ENCODE assay signal across 31 cellular contexts in the genomic region with DNA sequence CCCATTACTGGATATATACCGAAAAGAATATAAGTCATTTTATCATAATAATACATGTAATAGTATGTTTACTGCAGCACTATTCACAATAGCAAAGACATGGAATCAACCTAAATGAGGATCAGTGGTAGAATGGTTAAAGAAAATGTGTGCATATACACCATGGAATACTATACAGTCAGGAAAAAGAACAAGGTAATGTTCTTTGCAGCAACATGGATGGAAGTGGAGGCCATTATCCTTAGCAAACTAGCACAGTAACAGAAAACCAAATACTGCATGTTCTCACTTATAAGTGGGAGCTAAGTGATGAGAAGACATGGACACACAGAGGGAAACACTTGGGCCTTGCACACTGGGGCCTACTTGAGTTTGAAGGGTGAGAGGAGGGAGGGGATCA.
"Had no signal": no experiment of that assay in that cellular context is flagged by ENCODE, and none has a peak within 500 bp of the region (broad histone marks: within the 10 kb centered on the region; RNA-seq: fewer than 3 reads in every experiment).

No MANE protein-coding gene starts in this region.

- H3K36me3 ChIP-seq: adrenal gland, ascending aorta, brain microvascular endothelial cell, breast epithelium, cardiac muscle cell had no signal

- FAIRE-seq: bronchial epithelial cell had no signal

- H3K4me3 ChIP-seq: adrenal gland, ascending aorta, body of pancreas, breast epithelium, cardiac muscle cell had no signal

- ATAC-seq: activated naive CD4-positive, alpha-beta T cell treated with anti-CD3 and anti-CD28 coated beads, Interleukin-2, amount 50 U/mL, for 72 hours; activated naive CD8-positive, alpha-beta T cell treated with anti-CD3 and anti-CD28 coated beads, Interleukin-2, amount 50 U/mL, for 24 hours; activated T-cell treated with anti-CD3 and anti-CD28 coated beads, Interleukin-2, amount 50 U/mL, for 4 hours; activated T-cell treated with anti-CD3 and anti-CD28 coated beads, Interleukin-2, amount 50 U/mL, for 72 hours; activated T-helper 17 cell treated with anti-CD3 and anti-CD28 coated beads, Interleukin-2, amount 50 U/mL, for 72 hours; body of pancreas had no signal

- H3K4me1 ChIP-seq: adrenal gland, ascending aorta, body of pancreas, breast epithelium had no signal

- H3K27ac ChIP-seq: adrenal gland, ascending aorta, body of pancreas, brain microvascular endothelial cell, breast epithelium, cardiac muscle cell had no signal

- H3K27me3 ChIP-seq: adrenal gland, ascending aorta, body of pancreas, brain microvascular endothelial cell, breast epithelium, cardiac muscle cell had no signal

- H3K9me3 ChIP-seq: adrenal gland, ascending aorta, body of pancreas had no signal

- DNase-seq: activated effector memory CD4-positive, alpha-beta T cell treated with anti-CD3 and anti-CD28 coated beads, Interleukin-2, amount 50 U/mL, for 16 hours; activated effector memory CD4-positive, alpha-beta T cell treated with Interleukin-2 at 50 U/mL for 16 hours; activated gamma-delta T cell; activated gamma-delta T cell treated with Interleukin-2 at 50 U/mL for 16 hours; activated naive CD4-positive, alpha-beta T cell; activated naive CD4-positive, alpha-beta T cell treated with anti-CD3 and anti-CD28 coated beads for 36 hours; activated naive CD4-positive, alpha-beta T cell treated with anti-CD3 and anti-CD28 coated beads, Interleukin-2, amount 10 ng/mL, durations not matched to agents 7 days and 5 days; activated naive CD4-positive, alpha-beta T cell treated with anti-CD3 and anti-CD28 coated beads, Interleukin-2, amount 50 U/mL, for 16 hours; activated naive CD4-positive, alpha-beta T cell treated with Interleukin-2 at 50 U/mL for 16 hours; activated naive CD8-positive, alpha-beta T cell treated with anti-CD3 and anti-CD28 coated beads for 36 hours; activated naive CD8-positive, alpha-beta T cell treated with anti-CD3 and anti-CD28 coated beads, Interleukin-2, amount 10 ng/mL, durations not matched to agents 7 days and 5 days; activated naive CD8-positive, alpha-beta T cell treated with anti-CD3 and anti-CD28 coated beads, Interleukin-2, amount 50 U/mL, for 24 hours; activated T-cell treated with anti-CD3 and anti-CD28 coated beads, Interleukin-2, amount 50 U/mL, for 4 hours; activated T-cell treated with anti-CD3 and anti-CD28 coated beads, Interleukin-2, amount 50 U/mL, for 48 hours; activated T-cell treated with anti-CD3 and anti-CD28 coated beads, Interleukin-2, amount 50 U/mL, for 72 hours; adrenal gland; amniotic stem cell; amygdala; anterior cingulate cortex; aorta; body of pancreas; brain microvascular endothelial cell; caudate nucleus; central memory CD4-positive, alpha-beta T cell; cerebellar nuclear complex had no signal
